2 cellular contexts compared by ENCODE assay signal in the genomic region with DNA sequence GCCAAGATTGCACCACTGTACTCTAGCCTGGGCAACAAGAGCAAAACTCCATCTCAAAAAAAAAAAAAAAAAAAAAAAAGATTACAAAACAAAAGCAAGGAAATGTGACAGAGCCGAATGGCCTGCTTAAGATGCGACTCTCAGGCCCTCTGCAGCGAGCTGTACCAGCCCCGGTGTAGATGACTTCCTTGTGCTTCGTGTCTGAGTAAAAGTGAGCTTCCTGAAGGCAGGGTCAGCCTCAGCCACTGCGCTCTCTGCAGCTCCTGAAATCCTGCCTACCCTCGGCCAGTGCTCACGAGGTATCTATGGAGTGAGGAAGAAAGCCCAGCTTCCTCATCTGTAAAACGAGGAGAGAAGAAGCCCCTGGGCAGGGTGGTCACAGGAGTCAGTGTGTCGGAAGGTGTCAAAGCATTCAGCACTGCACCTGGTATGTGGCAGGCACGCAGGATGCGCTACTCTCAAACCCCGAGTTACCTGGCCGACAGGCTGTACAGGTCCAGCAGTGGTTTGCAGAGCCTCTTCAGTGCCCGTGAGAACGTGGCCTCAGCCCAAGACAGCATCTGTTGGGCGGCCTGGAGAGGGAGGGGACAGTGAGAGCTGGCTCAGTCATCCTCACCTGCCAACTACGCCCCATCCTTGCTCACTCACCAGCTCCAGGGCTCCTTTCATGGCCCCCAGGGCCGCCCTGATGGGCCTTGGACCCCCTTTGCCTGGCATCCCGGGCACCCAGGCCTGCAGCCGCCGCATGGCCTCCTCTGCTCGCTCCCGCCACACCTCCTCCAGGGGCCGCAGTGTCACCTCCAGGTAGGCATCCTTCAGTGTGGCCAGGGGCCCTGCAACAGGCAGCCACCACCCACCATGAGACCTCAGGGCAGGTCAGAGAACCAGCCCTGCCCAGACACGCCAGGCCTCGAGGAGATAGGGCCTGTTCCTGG.
TF ChIP-seq lines count a peak whose summit lies in the region.

No MANE protein-coding gene starts in this region.

TF ChIP-seq in SK-N-SH, 30 proteins besides CTCF, POLR2A, EP300 and RAD21:
- TF ChIP-seq, protein P1, sequence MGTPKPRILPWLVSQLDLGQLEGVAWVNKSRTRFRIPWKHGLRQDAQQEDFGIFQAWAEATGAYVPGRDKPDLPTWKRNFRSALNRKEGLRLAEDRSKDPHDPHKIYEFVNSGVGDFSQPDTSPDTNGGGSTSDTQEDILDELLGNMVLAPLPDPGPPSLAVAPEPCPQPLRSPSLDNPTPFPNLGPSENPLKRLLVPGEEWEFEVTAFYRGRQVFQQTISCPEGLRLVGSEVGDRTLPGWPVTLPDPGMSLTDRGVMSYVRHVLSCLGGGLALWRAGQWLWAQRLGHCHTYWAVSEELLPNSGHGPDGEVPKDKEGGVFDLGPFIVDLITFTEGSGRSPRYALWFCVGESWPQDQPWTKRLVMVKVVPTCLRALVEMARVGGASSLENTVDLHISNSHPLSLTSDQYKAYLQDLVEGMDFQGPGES (IDR thresholded peaks at IDR 0.05; ENCODE audit: low read depth, low read length), result no peak

TF ChIP-seq in SK-N-SH treated with all-trans-retinoic acid at 6 μM for 48 hours, 23 proteins besides CTCF, POLR2A, EP300 and RAD21 (continued from another document):
- no peak for TF ChIP-seq PATZ1 (CRISPR knock-in tag; IDR thresholded peaks at IDR 0.05; ENCODE audit: borderline replicate concordance)
- TF ChIP-seq, protein P2, sequence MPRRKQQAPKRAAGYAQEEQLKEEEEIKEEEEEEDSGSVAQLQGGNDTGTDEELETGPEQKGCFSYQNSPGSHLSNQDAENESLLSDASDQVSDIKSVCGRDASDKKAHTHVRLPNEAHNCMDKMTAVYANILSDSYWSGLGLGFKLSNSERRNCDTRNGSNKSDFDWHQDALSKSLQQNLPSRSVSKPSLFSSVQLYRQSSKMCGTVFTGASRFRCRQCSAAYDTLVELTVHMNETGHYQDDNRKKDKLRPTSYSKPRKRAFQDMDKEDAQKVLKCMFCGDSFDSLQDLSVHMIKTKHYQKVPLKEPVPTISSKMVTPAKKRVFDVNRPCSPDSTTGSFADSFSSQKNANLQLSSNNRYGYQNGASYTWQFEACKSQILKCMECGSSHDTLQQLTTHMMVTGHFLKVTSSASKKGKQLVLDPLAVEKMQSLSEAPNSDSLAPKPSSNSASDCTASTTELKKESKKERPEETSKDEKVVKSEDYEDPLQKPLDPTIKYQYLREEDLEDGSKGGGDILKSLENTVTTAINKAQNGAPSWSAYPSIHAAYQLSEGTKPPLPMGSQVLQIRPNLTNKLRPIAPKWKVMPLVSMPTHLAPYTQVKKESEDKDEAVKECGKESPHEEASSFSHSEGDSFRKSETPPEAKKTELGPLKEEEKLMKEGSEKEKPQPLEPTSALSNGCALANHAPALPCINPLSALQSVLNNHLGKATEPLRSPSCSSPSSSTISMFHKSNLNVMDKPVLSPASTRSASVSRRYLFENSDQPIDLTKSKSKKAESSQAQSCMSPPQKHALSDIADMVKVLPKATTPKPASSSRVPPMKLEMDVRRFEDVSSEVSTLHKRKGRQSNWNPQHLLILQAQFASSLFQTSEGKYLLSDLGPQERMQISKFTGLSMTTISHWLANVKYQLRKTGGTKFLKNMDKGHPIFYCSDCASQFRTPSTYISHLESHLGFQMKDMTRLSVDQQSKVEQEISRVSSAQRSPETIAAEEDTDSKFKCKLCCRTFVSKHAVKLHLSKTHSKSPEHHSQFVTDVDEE (CRISPR knock-in tag; IDR thresholded peaks at IDR 0.05), result no peak
